9 cellular contexts compared by ENCODE assay signal in genomic region chr3:138935505-138935863, GRCh38. TPM values are rescaled to one million over a fixed set of nuclear protein-coding genes. Genes with fewer than 3 reads are reported as not detected.
A peak's percentile ranks its signal among the peaks of the same experiment; 100 is the strongest.
DNase-seq lines count a peak whose midpoint lies in the region; ATAC-seq and TF ChIP-seq lines count a peak whose summit lies in the region.
"Had no signal": no experiment of that assay in that cellular context is flagged by ENCODE, and none has a peak within 500 bp of the region (broad histone marks: within the 10 kb centered on the region; RNA-seq: fewer than 3 reads in every experiment).

No MANE protein-coding gene starts in this region.

- no peaks in the 10 kb centered on the region for H3K36me3 Mint-ChIP-seq in activated naive CD4-positive, alpha-beta T cell treated with anti-CD3 and anti-CD28 coated beads, Interleukin-2, amount 10 ng/mL, durations not matched to agents 7 days and 5 days
- peaks cover 0 to 7% of the 10 kb centered on the region in 2 donors for H3K36me3 Mint-ChIP-seq in activated naive CD4-positive, alpha-beta T cell treated with anti-CD3 and anti-CD28 coated beads, Interleukin-2, amount 50 U/mL, for 72 hours
- H3K36me3 Mint-ChIP-seq in T-helper 17 cell (ENCODE audit: low read depth) (no peaks in the 10 kb centered on the region), glutamatergic neuron (ENCODE audit: unreplicated experiment) (no peaks in the 10 kb centered on the region)

- TF ChIP-seq CTCF in glutamatergic neuron (IDR thresholded peaks at IDR 0.05; ENCODE audit: partially characterized antibody, unreplicated experiment) = no peak

- peaks cover 91% of the 10 kb centered on the region for H3K27me3 Mint-ChIP-seq in activated naive CD4-positive, alpha-beta T cell treated with anti-CD3 and anti-CD28 coated beads, Interleukin-2, amount 10 ng/mL, durations not matched to agents 7 days and 5 days
- H3K27me3 Mint-ChIP-seq in T-helper 17 cell = peaks cover 69% of the 10 kb centered on the region
- H3K27me3 Mint-ChIP-seq in glutamatergic neuron (ENCODE audit: unreplicated experiment) = peaks cover 16% of the 10 kb centered on the region
- H3K27me3 Mint-ChIP-seq in stimulated activated naive CD8-positive, alpha-beta T cell treated with anti-CD3 and anti-CD28 coated beads, Interleukin-15, amount 100 ng/mL, for 72 hours = peaks cover 87% of the 10 kb centered on the region

- no peak for DNase-seq in activated naive CD4-positive, alpha-beta T cell treated with anti-CD3 and anti-CD28 coated beads, Interleukin-2, amount 10 ng/mL, durations not matched to agents 7 days and 5 days
- DNase-seq in activated naive CD4-positive, alpha-beta T cell treated with anti-CD3 and anti-CD28 coated beads, Interleukin-2, amount 50 U/mL, for 72 hours (ENCODE audit: low spot score in 2 of 2) = no peak
- DNase-seq in T-helper 17 cell (no peak), glutamatergic neuron (no peak), RKO (ENCODE audit: low spot score) (no peak)
- no peak for DNase-seq in stimulated activated naive CD8-positive, alpha-beta T cell treated with anti-CD3 and anti-CD28 coated beads, Interleukin-15, amount 100 ng/mL, for 72 hours
- DNase-seq: NCI-H146 had no signal

- H3K27ac Mint-ChIP-seq in activated naive CD4-positive, alpha-beta T cell treated with anti-CD3 and anti-CD28 coated beads, Interleukin-2, amount 10 ng/mL, durations not matched to agents 7 days and 5 days = no peak overlapping the region
- peak overlapping the region in 1 of 2 donors; percentile 40 for H3K27ac Mint-ChIP-seq in activated naive CD4-positive, alpha-beta T cell treated with anti-CD3 and anti-CD28 coated beads, Interleukin-2, amount 50 U/mL, for 72 hours
- H3K27ac Mint-ChIP-seq in T-helper 17 cell = no peak overlapping the region
- H3K27ac Mint-ChIP-seq in glutamatergic neuron (ENCODE audit: unreplicated experiment) = no peak overlapping the region
- no peak overlapping the region for H3K27ac Mint-ChIP-seq in stimulated activated naive CD8-positive, alpha-beta T cell treated with anti-CD3 and anti-CD28 coated beads, Interleukin-15, amount 100 ng/mL, for 72 hours

- CTCF ChIA-PET in activated naive CD4-positive, alpha-beta T cell treated with anti-CD3 and anti-CD28 coated beads, Interleukin-2, amount 10 ng/mL, durations not matched to agents 7 days and 5 days (lab: Charles Lee) = interaction anchor here (0.7 to 6.7 kb wide), 19 partner anchors 9 to 395 kb away, joined by 3 to 70 read pairs (median 5); partner anchors contain the start of genes CEP70, FOXL2, FOXL2NB and PIK3CB

- H3K9me3 Mint-ChIP-seq in activated naive CD4-positive, alpha-beta T cell treated with anti-CD3 and anti-CD28 coated beads, Interleukin-2, amount 10 ng/mL, durations not matched to agents 7 days and 5 days = no peaks in the 10 kb centered on the region
- H3K9me3 Mint-ChIP-seq in activated naive CD4-positive, alpha-beta T cell treated with anti-CD3 and anti-CD28 coated beads, Interleukin-2, amount 50 U/mL, for 72 hours = no peaks in the 10 kb centered on the region
- no peaks in the 10 kb centered on the region for H3K9me3 Mint-ChIP-seq in glutamatergic neuron (ENCODE audit: unreplicated experiment)
- no peaks in the 10 kb centered on the region for H3K9me3 Mint-ChIP-seq in stimulated activated naive CD8-positive, alpha-beta T cell treated with anti-CD3 and anti-CD28 coated beads, Interleukin-15, amount 100 ng/mL, for 72 hours

- H3K9me3 ChIP-seq in T-helper 17 cell (ENCODE audit: control insufficient read depth, low read length, poor library complexity, severe bottlenecking) = no peaks in the 10 kb centered on the region

- H3K4me1 Mint-ChIP-seq in activated naive CD4-positive, alpha-beta T cell treated with anti-CD3 and anti-CD28 coated beads, Interleukin-2, amount 10 ng/mL, durations not matched to agents 7 days and 5 days = peaks cover 30% of the 10 kb centered on the region
- peaks cover 34% of the 10 kb centered on the region for H3K4me1 Mint-ChIP-seq in T-helper 17 cell
- no peaks in the 10 kb centered on the region for H3K4me1 Mint-ChIP-seq in glutamatergic neuron (ENCODE audit: low read depth, unreplicated experiment)
- H3K4me1 Mint-ChIP-seq in stimulated activated naive CD8-positive, alpha-beta T cell treated with anti-CD3 and anti-CD28 coated beads, Interleukin-15, amount 100 ng/mL, for 72 hours = peaks cover 45% of the 10 kb centered on the region

- no peak for ATAC-seq in activated naive CD4-positive, alpha-beta T cell treated with anti-CD3 and anti-CD28 coated beads, Interleukin-2, amount 50 U/mL, for 72 hours
- ATAC-seq in T-helper 17 cell (no peak), GM18870 (IDR thresholded peaks at IDR 0.05; ENCODE audit: unreplicated experiment) (no peak), GM21515 (IDR thresholded peaks at IDR 0.05; ENCODE audit: unreplicated experiment) (no peak)
- no peak for ATAC-seq in stimulated activated naive CD8-positive, alpha-beta T cell treated with anti-CD3 and anti-CD28 coated beads, Interleukin-15, amount 100 ng/mL, for 72 hours

- peak overlapping the region; percentile 54 for H3K4me3 Mint-ChIP-seq in activated naive CD4-positive, alpha-beta T cell treated with anti-CD3 and anti-CD28 coated beads, Interleukin-2, amount 10 ng/mL, durations not matched to agents 7 days and 5 days
- H3K4me3 Mint-ChIP-seq in T-helper 17 cell (peak overlapping the region; percentile 83), glutamatergic neuron (ENCODE audit: unreplicated experiment) (peak overlapping the region; percentile 84)
- H3K4me3 Mint-ChIP-seq in stimulated activated naive CD8-positive, alpha-beta T cell treated with anti-CD3 and anti-CD28 coated beads, Interleukin-15, amount 100 ng/mL, for 72 hours = peak overlapping the region; percentile 83 to 86

RNA-seq across cellular contexts. Expression of gene FOXL2, which starts 11.5 kb away (rescaled TPM):
- not detected for total RNA-seq in activated naive CD4-positive, alpha-beta T cell treated with anti-CD3 and anti-CD28 coated beads, Interleukin-2, amount 50 U/mL, for 72 hours
- total RNA-seq in T-helper 17 cell (not detected), glutamatergic neuron (ENCODE audit: unreplicated experiment) (not detected)

RNA-seq across cellular contexts. Expression of gene FOXL2NB, which starts 11.5 kb away (rescaled TPM):
- total RNA-seq in activated naive CD4-positive, alpha-beta T cell treated with anti-CD3 and anti-CD28 coated beads, Interleukin-2, amount 50 U/mL, for 72 hours = not detected
- total RNA-seq in T-helper 17 cell (not detected), glutamatergic neuron (ENCODE audit: unreplicated experiment) (0.15 TPM)
